Comparison of ENCODE assay signal across 24 cellular contexts in the genomic region with DNA sequence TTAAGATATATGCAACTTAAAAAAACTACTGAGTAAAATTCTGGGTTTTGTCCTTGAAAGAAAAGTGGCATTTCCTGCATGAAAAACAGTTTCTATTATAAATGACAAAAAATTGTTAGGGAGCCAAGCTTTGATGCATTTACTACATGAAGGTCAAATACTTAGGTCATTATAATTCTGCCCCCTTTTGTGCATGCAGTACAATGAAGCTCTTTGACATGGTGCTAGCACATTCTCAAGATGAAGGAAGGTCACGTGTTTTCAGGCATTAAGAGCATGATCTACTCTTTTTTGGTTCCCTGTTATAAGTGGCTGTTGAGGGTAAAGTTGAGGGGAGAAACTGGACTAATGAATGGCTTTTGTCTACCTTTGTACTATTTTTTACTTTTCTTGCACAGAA.
DNase-seq lines count a peak whose midpoint lies in the region; ATAC-seq lines count a peak whose summit lies in the region.
"Had no signal": no experiment of that assay in that cellular context is flagged by ENCODE, and none has a peak within 500 bp of the region (broad histone marks: within the 10 kb centered on the region; RNA-seq: fewer than 3 reads in every experiment).

No MANE protein-coding gene starts in this region.

- in situ Hi-C loops in SK-MEL-5 (cut with HindIII; ENCODE audit: low pct_unique_long_range_greater_than_20kb, low sequenced_read_pairs) = no loop called here

- ATAC-seq in GM21723 (IDR thresholded peaks at IDR 0.05; ENCODE audit: unreplicated experiment) (no peak), GM21529 (IDR thresholded peaks at IDR 0.05; ENCODE audit: unreplicated experiment) (no peak)
- ATAC-seq: HepG2, K562 had no signal

- peak; percentile 57 for DNase-seq in Ammon's horn (ENCODE audit: low spot score)
- peak; percentile 93 for DNase-seq in SK-MEL-5 (ENCODE audit: low read depth, low spot score)
- peak; percentile 95 for DNase-seq in foreskin melanocyte
- DNase-seq in pons (ENCODE audit: low spot score) = peak; percentile 74
- no peak for DNase-seq in activated CD8-positive, alpha-beta memory T cell treated with anti-CD3 and anti-CD28 coated beads, Interleukin-2, amount 50 U/mL, for 4 hours
- no peak for DNase-seq in activated naive CD4-positive, alpha-beta T cell treated with anti-CD3 and anti-CD28 coated beads, Interleukin-2, amount 50 U/mL, for 16 hours
- DNase-seq: AML-193, EL, GF-D8, H9, MG63, NCI-H1048, NCI-H1436 treated with DMSO at 0.1 percent for 48 hours, NCI-H2029, NCI-H2227 treated with DMSO at 0.1 percent for 48 hours, NCI-H510A, NCI-H748 treated with DMSO at 0.1 percent for 48 hours, PC-9, RPMI8226, SHP77 had no signal

Comparison
In these comparisons a context has a peak if more than half of its experiments do, and no peak if none do; other contexts are left out.
1. DNase-seq: peak in Ammon's horn (single experiment), SK-MEL-5 (single experiment), foreskin melanocyte (single experiment) and pons (single experiment); none in activated CD8-positive, alpha-beta memory T cell treated with anti-CD3 and anti-CD28 coated beads, Interleukin-2, amount 50 U/mL, for 4 hours (single experiment) and activated naive CD4-positive, alpha-beta T cell treated with anti-CD3 and anti-CD28 coated beads, Interleukin-2, amount 50 U/mL, for 16 hours (single experiment).